ENCODE assay signal across 31 cellular contexts in the genomic region with DNA sequence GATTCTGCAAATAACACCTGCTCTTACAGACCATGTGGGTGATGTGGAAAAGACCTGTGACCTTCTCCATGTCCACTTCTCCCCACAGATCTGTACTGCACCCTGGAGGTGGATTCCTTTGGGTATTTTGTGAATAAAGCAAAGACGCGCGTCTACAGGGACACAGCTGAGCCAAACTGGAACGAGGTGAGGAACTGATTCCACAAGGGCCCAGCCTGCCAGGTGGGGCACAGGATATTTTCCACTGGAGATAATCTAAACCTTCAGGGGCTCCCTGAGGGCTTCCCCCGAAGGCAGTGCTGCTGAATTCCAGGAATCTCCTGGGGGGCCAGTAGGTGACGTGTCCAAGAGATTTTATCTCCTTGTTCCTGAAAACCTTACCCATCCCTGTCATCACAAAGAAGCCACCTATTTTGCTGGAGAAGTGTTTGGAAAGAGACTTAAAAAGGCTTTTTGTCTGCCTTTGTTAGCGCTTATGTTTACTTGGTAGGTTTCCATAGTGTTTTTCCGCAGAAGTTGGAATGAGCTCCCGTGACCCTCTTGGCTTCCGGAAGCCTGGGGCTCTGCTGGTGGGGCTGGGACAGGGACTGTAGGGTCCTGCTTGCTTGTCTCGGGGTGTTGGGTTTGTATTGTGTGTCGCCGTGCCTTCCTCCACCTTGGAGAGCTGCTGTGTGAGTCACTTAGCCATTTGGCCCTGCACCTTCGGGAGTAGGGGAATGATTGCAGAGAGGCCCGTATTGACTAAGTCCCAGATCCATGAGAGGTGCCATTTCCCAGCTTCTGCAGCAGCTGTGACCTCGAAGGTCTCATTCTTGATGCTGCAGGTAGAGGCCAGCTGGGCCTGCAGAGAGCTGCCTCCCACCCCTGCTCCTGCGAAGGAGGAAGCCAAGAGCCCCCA.
"Had no signal": no experiment of that assay in that cellular context is flagged by ENCODE, and none has a peak within 500 bp of the region (broad histone marks: within the 10 kb centered on the region; RNA-seq: fewer than 3 reads in every experiment).

No MANE protein-coding gene starts in this region.

- H3K4me3 Mint-ChIP-seq: activated CD4-positive, alpha-beta T cell treated with anti-CD3 and anti-CD28 coated beads for 36 hours; activated naive CD8-positive, alpha-beta T cell; activated T-cell treated with anti-CD3 and anti-CD28 coated beads, Interleukin-2, amount 50 U/mL, for 72 hours; brain; central memory CD8-positive, alpha-beta T cell; effector memory CD8-positive, alpha-beta T cell; natural killer cell; stimulated activated naive B cell treated with anti-CD40 and anti-IgM and Interleukin-4, amounts not matched to agents 10 μg/mL and 1 μg/mL and 100 μg/mL, for 72 hours; T-helper 2 cell treated with Interferon-gamma antibody and Interleukin-4, amounts not matched to agents 5 μg/mL and 100 μg/mL, for 36 hours had no signal

- H3K27me3 Mint-ChIP-seq: activated CD4-positive, alpha-beta T cell treated with anti-CD3 and anti-CD28 coated beads for 36 hours; activated naive CD8-positive, alpha-beta T cell; brain; central memory CD8-positive, alpha-beta T cell; effector memory CD8-positive, alpha-beta T cell; stimulated activated naive B cell treated with anti-CD40 and anti-IgM and Interleukin-4, amounts not matched to agents 10 μg/mL and 1 μg/mL and 100 μg/mL, for 72 hours had no signal

- H3K9me3 ChIP-seq: ascending aorta, gastrocnemius medialis, lower lobe of right lung, pancreas, prostate gland, stomach, thyroid gland, upper lobe of right lung had no signal

- DNase-seq: activated CD4-positive, alpha-beta T cell treated with anti-CD3 and anti-CD28 coated beads for 36 hours; activated CD4-positive, alpha-beta T cell treated with anti-CD3 and anti-CD28 coated beads, Interleukin-2, amount 50 U/mL, for 4 hours; activated CD4-positive, CD25-positive, alpha-beta regulatory T cell; activated naive CD4-positive, alpha-beta T cell; activated T-cell treated with anti-CD3 and anti-CD28 coated beads for 4 hours; activated T-cell treated with anti-CD3 and anti-CD28 coated beads, Interleukin-2, amount 50 U/mL, for 72 hours; effector memory CD8-positive, alpha-beta T cell; erythroblast; gastrocnemius medialis; lower lobe of right lung; mesendoderm; natural killer cell; pancreas; stimulated activated CD4-positive, alpha-beta T cell treated with anti-CD3 and anti-CD28 coated beads, Interleukin-1b, Interleukin-23, amount 100 ng/mL, for 48 hours; stimulated activated CD4-positive, alpha-beta T cell treated with anti-CD3 and anti-CD28 coated beads, Interleukin-4, amount 100 ng/mL, for 4 hours; stimulated activated CD8-positive, alpha-beta memory T cell treated with anti-CD3 and anti-CD28 coated beads, Interleukin-4, amount 100 ng/mL, for 48 hours; stimulated activated naive B cell treated with anti-CD40 and anti-IgM and Interleukin-4, amounts not matched to agents 10 μg/mL and 1 μg/mL and 100 μg/mL, for 72 hours; stomach; T-helper 1 cell; thyroid gland; upper lobe of right lung had no signal

- H3K27ac ChIP-seq: ascending aorta, gastrocnemius medialis, hepatocyte, lower lobe of right lung, pancreas, prostate gland, stomach, thyroid gland, upper lobe of right lung had no signal

- H3K4me2 ChIP-seq: hepatocyte, smooth muscle cell had no signal

- H3K4me3 ChIP-seq: ascending aorta, gastrocnemius medialis, hepatocyte, lower lobe of right lung, pancreas, prostate gland, smooth muscle cell, stomach, thyroid gland, upper lobe of right lung had no signal

- H2AFZ ChIP-seq: hepatocyte had no signal

- H3K27me3 ChIP-seq: ascending aorta, gastrocnemius medialis, hepatocyte, pancreas, stomach, thyroid gland, upper lobe of right lung had no signal

- H3K36me3 Mint-ChIP-seq: activated naive CD8-positive, alpha-beta T cell; natural killer cell had no signal

- ATAC-seq: activated CD4-positive, alpha-beta T cell treated with anti-CD3 and anti-CD28 coated beads for 36 hours; activated T-cell treated with anti-CD3 and anti-CD28 coated beads, Interleukin-2, amount 50 U/mL, for 72 hours; effector memory CD8-positive, alpha-beta T cell; gastrocnemius medialis; left lobe of liver; lower lobe of right lung; natural killer cell; pancreas; stimulated activated naive B cell treated with anti-CD40 and anti-IgM and Interleukin-4, amounts not matched to agents 10 μg/mL and 1 μg/mL and 100 μg/mL, for 72 hours; upper lobe of right lung had no signal

- H3K4me1 ChIP-seq: gastrocnemius medialis, pancreas, prostate gland had no signal

- H3K9me3 Mint-ChIP-seq: activated T-cell treated with anti-CD3 and anti-CD28 coated beads, Interleukin-2, amount 50 U/mL, for 72 hours; brain; central memory CD8-positive, alpha-beta T cell; effector memory CD8-positive, alpha-beta T cell; natural killer cell; stimulated activated naive B cell treated with anti-CD40 and anti-IgM and Interleukin-4, amounts not matched to agents 10 μg/mL and 1 μg/mL and 100 μg/mL, for 72 hours; T-helper 2 cell treated with Interferon-gamma antibody and Interleukin-4, amounts not matched to agents 5 μg/mL and 100 μg/mL, for 36 hours had no signal

- FAIRE-seq: colon, pancreas had no signal

- H3K79me2 ChIP-seq: hepatocyte had no signal

- H3K4me1 Mint-ChIP-seq: activated CD4-positive, alpha-beta T cell treated with anti-CD3 and anti-CD28 coated beads for 36 hours; stimulated activated naive B cell treated with anti-CD40 and anti-IgM and Interleukin-4, amounts not matched to agents 10 μg/mL and 1 μg/mL and 100 μg/mL, for 72 hours had no signal

- H3K27ac Mint-ChIP-seq: activated CD4-positive, alpha-beta T cell treated with anti-CD3 and anti-CD28 coated beads for 36 hours; activated naive CD8-positive, alpha-beta T cell; activated T-cell treated with anti-CD3 and anti-CD28 coated beads, Interleukin-2, amount 50 U/mL, for 72 hours; stimulated activated naive B cell treated with anti-CD40 and anti-IgM and Interleukin-4, amounts not matched to agents 10 μg/mL and 1 μg/mL and 100 μg/mL, for 72 hours; T-helper 2 cell treated with Interferon-gamma antibody and Interleukin-4, amounts not matched to agents 5 μg/mL and 100 μg/mL, for 36 hours had no signal
